Comparison of ENCODE assay signal across 20 cellular contexts in genomic region chr11:69656536-69657455, GRCh38. TPM values are rescaled to one million over a fixed set of nuclear protein-coding genes. Genes with fewer than 3 reads are reported as not detected.
A peak's percentile ranks its signal among the peaks of the same experiment; 100 is the strongest.
DNase-seq lines count a peak whose midpoint lies in the region; ATAC-seq and TF ChIP-seq lines count a peak whose summit lies in the region.
"Had no signal": no experiment of that assay in that cellular context is flagged by ENCODE, and none has a peak within 500 bp of the region (broad histone marks: within the 10 kb centered on the region; RNA-seq: fewer than 3 reads in every experiment).

No MANE protein-coding gene starts in this region.

- peak overlapping the region; percentile 99 for H3K18ac ChIP-seq in neuronal stem cell (ENCODE audit: low read length)

- H2BK120ac ChIP-seq in neuronal stem cell (ENCODE audit: low read depth, low read length) = peak overlapping the region; percentile 100

- H2AFZ ChIP-seq in neuronal stem cell (ENCODE audit: low read length) = peak overlapping the region; percentile 87

- H2BK15ac ChIP-seq in neuronal stem cell (ENCODE audit: low read length) = peak overlapping the region; percentile 98

- no peaks in the 10 kb centered on the region for H3K79me1 ChIP-seq in neuronal stem cell (ENCODE audit: low read depth, low read length)

- no peak overlapping the region for H3K4me2 ChIP-seq in neuronal stem cell (ENCODE audit: insufficient read depth, low read length, poor library complexity, severe bottlenecking)
- H3K4me2 ChIP-seq: BLaER1 had no signal

- CTCF ChIA-PET in activated CD4-positive, alpha-beta T cell treated with anti-CD3 and anti-CD28 coated beads, Interleukin-2, amount 10 ng/mL, durations not matched to agents 7 days and 5 days (lab: Charles Lee) = interaction anchor here (0.6 to 1.0 kb wide), 2 partner anchors 14 to 744 kb away, joined by 3 to 5 read pairs; no protein-coding TSS in a partner anchor

- no peaks in the 10 kb centered on the region for H3K9me3 Mint-ChIP-seq in activated CD4-positive, alpha-beta T cell treated with anti-CD3 and anti-CD28 coated beads, Interleukin-2, amount 10 ng/mL, durations not matched to agents 7 days and 5 days
- H3K9me3 Mint-ChIP-seq: stimulated activated effector memory CD8-positive, alpha-beta T cell treated with anti-CD3 and anti-CD28 coated beads, Interleukin-12 subunit alpha, Interleukin-12 subunit beta, amount 100 ng/mL, for 72 hours had no signal

- H3K36me3 Mint-ChIP-seq in activated CD4-positive, alpha-beta T cell treated with anti-CD3 and anti-CD28 coated beads, Interleukin-2, amount 10 ng/mL, durations not matched to agents 7 days and 5 days (ENCODE audit: low read depth) = no peaks in the 10 kb centered on the region

- peak overlapping the region; percentile 21 for H3K23ac ChIP-seq in neuronal stem cell (ENCODE audit: low read depth, low read length, poor library complexity)

- peak overlapping the region; percentile 100 for H2AK5ac ChIP-seq in neuronal stem cell (ENCODE audit: low read depth, low read length)

- peak overlapping the region; percentile 97 for H4K91ac ChIP-seq in neuronal stem cell (ENCODE audit: low read depth, low read length, poor library complexity)

- H3K9ac ChIP-seq in neuronal stem cell (ENCODE audit: low read depth, low read length, poor library complexity) = no peak overlapping the region
- H3K9ac ChIP-seq: BLaER1 had no signal

- peak overlapping the region; percentile 97 for H2BK5ac ChIP-seq in neuronal stem cell (ENCODE audit: low read length)

- no peak for TF ChIP-seq CTCF in RWPE2 (IDR thresholded peaks at IDR 0.05; ENCODE audit: poor library complexity, severe bottlenecking)
- no peak for TF ChIP-seq CTCF in epithelial cell of esophagus (IDR thresholded peaks at IDR 0.05; ENCODE audit: insufficient read depth, low read depth, low read length, missing control alignments)

- H3K4me1 ChIP-seq in RWPE2 (ENCODE audit: insufficient read depth, poor library complexity, severe bottlenecking) (peaks cover 4% of the 10 kb centered on the region), neuronal stem cell (ENCODE audit: control insufficient read depth in 2 of 2, insufficient read depth in 1 of 2, low read depth in 1 of 2, low read length in 2 of 2) (peaks cover 20 to 30% of the 10 kb centered on the region in 2 donors)
- H3K4me1 ChIP-seq: left lung, psoas muscle had no signal

- ATAC-seq in RWPE2 (ENCODE audit: low read depth) (peak; percentile 7; the same call in 1 of the 3 replicates), GM21825 (IDR thresholded peaks at IDR 0.05; ENCODE audit: unreplicated experiment) (no peak)
- ATAC-seq: activated CD8-positive, alpha-beta T cell treated with anti-CD3 and anti-CD28 coated beads, Interleukin-2, amount 10 ng/mL, durations not matched to agents 7 days and 5 days; left lung; psoas muscle; stimulated activated effector memory CD8-positive, alpha-beta T cell treated with anti-CD3 and anti-CD28 coated beads, Interleukin-12 subunit alpha, Interleukin-12 subunit beta, amount 100 ng/mL, for 72 hours had no signal

- H3K14ac ChIP-seq in neuronal stem cell (ENCODE audit: low read length) = peak overlapping the region; percentile 91

- no peak for DNase-seq in activated CD4-positive, alpha-beta T cell treated with anti-CD3 and anti-CD28 coated beads, Interleukin-2, amount 10 ng/mL, durations not matched to agents 7 days and 5 days
- no peak for DNase-seq in activated CD4-positive, alpha-beta T cell treated with anti-CD3 and anti-CD28 coated beads for 4 hours
- no peak for DNase-seq in RWPE2 (ENCODE audit: low spot score)
- peak; percentile 64 for DNase-seq in epithelial cell of esophagus (ENCODE audit: low read depth)
- DNase-seq in neuronal stem cell (ENCODE audit: low spot score) = no peak
- no peak for DNase-seq in SHP77 treated with DMSO at 0.1 percent for 48 hours (lab: John Stamatoyannopoulos, UW)
- DNase-seq in RPMI8226 = no peak
- DNase-seq: 8988T; activated CD8-positive, alpha-beta T cell treated with anti-CD3 and anti-CD28 coated beads, Interleukin-2, amount 10 ng/mL, durations not matched to agents 7 days and 5 days; foreskin melanocyte; KBM-7; NCI-H1105 treated with DMSO at 0.1 percent for 48 hours; NCI-H2171; transverse colon had no signal

- H3K4me3 Mint-ChIP-seq in activated CD4-positive, alpha-beta T cell treated with anti-CD3 and anti-CD28 coated beads, Interleukin-2, amount 10 ng/mL, durations not matched to agents 7 days and 5 days = no peak overlapping the region
- H3K4me3 Mint-ChIP-seq: activated CD8-positive, alpha-beta T cell treated with anti-CD3 and anti-CD28 coated beads, Interleukin-2, amount 10 ng/mL, durations not matched to agents 7 days and 5 days; stimulated activated effector memory CD8-positive, alpha-beta T cell treated with anti-CD3 and anti-CD28 coated beads, Interleukin-12 subunit alpha, Interleukin-12 subunit beta, amount 100 ng/mL, for 72 hours had no signal

- H3K27ac ChIP-seq in RWPE2 (ENCODE audit: poor library complexity, severe bottlenecking) (no peak overlapping the region), neuronal stem cell (replicated peaks; ENCODE audit: low read length) (peak overlapping the region; percentile 94)
- H3K27ac ChIP-seq: BLaER1, HL-60, left lung, psoas muscle, transverse colon had no signal

- POLR2A ChIA-PET in activated CD4-positive, alpha-beta T cell treated with anti-CD3 and anti-CD28 coated beads, Interleukin-2, amount 10 ng/mL, durations not matched to agents 7 days and 5 days (lab: Charles Lee) = no interaction called here

- H3K4me3 ChIP-seq in RWPE2 (ENCODE audit: severe bottlenecking) (no peak overlapping the region), epithelial cell of esophagus (ENCODE audit: low read length) (no peak overlapping the region), neuronal stem cell (ENCODE audit: low read length in 2 of 2) (no peak overlapping the region)
- H3K4me3 ChIP-seq: BLaER1, left lung, psoas muscle, transverse colon had no signal

- H3K9me3 ChIP-seq in RWPE2 (ENCODE audit: severe bottlenecking) = no peaks in the 10 kb centered on the region
- no peaks in the 10 kb centered on the region for H3K9me3 ChIP-seq in neuronal stem cell (replicated peaks in 1 of 2; ENCODE audit: control insufficient read depth in 2 of 2, insufficient read depth in 1 of 2, low read depth in 1 of 2, low read length in 2 of 2)
- H3K9me3 ChIP-seq: BLaER1, left lung, psoas muscle, transverse colon had no signal

- H3K27me3 Mint-ChIP-seq in activated CD4-positive, alpha-beta T cell treated with anti-CD3 and anti-CD28 coated beads, Interleukin-2, amount 10 ng/mL, durations not matched to agents 7 days and 5 days = no peaks in the 10 kb centered on the region

- WGBS in neuronal stem cell (ENCODE audit: extremely low coverage in 2 of 2, insufficient read length in 2 of 2, insufficient replicate concordance in 1 of 2), 2 donors = no CpG with 5 or more reads among the region's 20 CpGs

- H3K4me1 Mint-ChIP-seq in activated CD4-positive, alpha-beta T cell treated with anti-CD3 and anti-CD28 coated beads, Interleukin-2, amount 10 ng/mL, durations not matched to agents 7 days and 5 days = no peaks in the 10 kb centered on the region
- H3K4me1 Mint-ChIP-seq: stimulated activated effector memory CD8-positive, alpha-beta T cell treated with anti-CD3 and anti-CD28 coated beads, Interleukin-12 subunit alpha, Interleukin-12 subunit beta, amount 100 ng/mL, for 72 hours had no signal

- H3K27me3 ChIP-seq in RWPE2 (ENCODE audit: insufficient read depth, poor library complexity, severe bottlenecking) (no peaks in the 10 kb centered on the region), neuronal stem cell (ENCODE audit: control insufficient read depth in 3 of 3, insufficient read depth in 3 of 3, low read depth in 1 of 3, low read length in 3 of 3) (no peaks in the 10 kb centered on the region)
- H3K27me3 ChIP-seq: BLaER1, left lung, transverse colon had no signal

- H3K36me3 ChIP-seq in RWPE2 (ENCODE audit: low read depth) (peaks cover 25% of the 10 kb centered on the region), neuronal stem cell (replicated peaks in 1 of 2; ENCODE audit: control insufficient read depth in 2 of 2, insufficient read depth in 2 of 2, low read length in 2 of 2) (peaks cover 9 to 15% of the 10 kb centered on the region in 2 donors)
- H3K36me3 ChIP-seq: BLaER1, transverse colon had no signal

- peak overlapping the region; percentile 48 for H2BK12ac ChIP-seq in neuronal stem cell (ENCODE audit: low read length)

- H3K4ac ChIP-seq in neuronal stem cell (ENCODE audit: low read length) = peak overlapping the region; percentile 99

- H3K27ac Mint-ChIP-seq in activated CD4-positive, alpha-beta T cell treated with anti-CD3 and anti-CD28 coated beads, Interleukin-2, amount 10 ng/mL, durations not matched to agents 7 days and 5 days = peak overlapping the region; percentile 19
- H3K27ac Mint-ChIP-seq: activated CD8-positive, alpha-beta T cell treated with anti-CD3 and anti-CD28 coated beads, Interleukin-2, amount 10 ng/mL, durations not matched to agents 7 days and 5 days; stimulated activated effector memory CD8-positive, alpha-beta T cell treated with anti-CD3 and anti-CD28 coated beads, Interleukin-12 subunit alpha, Interleukin-12 subunit beta, amount 100 ng/mL, for 72 hours had no signal

- no peak overlapping the region for H4K8ac ChIP-seq in neuronal stem cell (ENCODE audit: low read depth, low read length)

RNA-seq across cellular contexts. Expression of gene CCND1, which starts 15.8 kb away (rescaled TPM):
- under 1 TPM; 0.21 to 0.42 TPM for total RNA-seq in activated CD4-positive, alpha-beta T cell treated with anti-CD3 and anti-CD28 coated beads, Interleukin-2, amount 10 ng/mL, durations not matched to agents 7 days and 5 days
- polyA plus RNA-seq in neuronal stem cell (2013, experiment 1 of 2) = 56.5 TPM
- 57.8 TPM for polyA plus RNA-seq in neuronal stem cell (2013, experiment 2 of 2)

RNA-seq across cellular contexts. Expression of gene LTO1, which starts 18.4 kb away (rescaled TPM):
- 10 to 100 TPM; 30.7 to 34.0 TPM for total RNA-seq in activated CD4-positive, alpha-beta T cell treated with anti-CD3 and anti-CD28 coated beads, Interleukin-2, amount 10 ng/mL, durations not matched to agents 7 days and 5 days
- 13.6 TPM for polyA plus RNA-seq in neuronal stem cell (2013, experiment 1 of 2)
- polyA plus RNA-seq in neuronal stem cell (2013, experiment 2 of 2) = 13.3 TPM

RNA-seq across cellular contexts. Expression of gene FGF19, which starts 47.0 kb away (rescaled TPM):
- total RNA-seq in activated CD4-positive, alpha-beta T cell treated with anti-CD3 and anti-CD28 coated beads, Interleukin-2, amount 10 ng/mL, durations not matched to agents 7 days and 5 days = not detected
- 0.20 TPM for polyA plus RNA-seq in neuronal stem cell (2013, experiment 1 of 2)
- 0.15 TPM for polyA plus RNA-seq in neuronal stem cell (2013, experiment 2 of 2)
- total RNA-seq: activated CD8-positive, alpha-beta T cell treated with anti-CD3 and anti-CD28 coated beads, Interleukin-2, amount 10 ng/mL, durations not matched to agents 7 days and 5 days; left lung; psoas muscle; transverse colon had no signal
- polyA plus RNA-seq: psoas muscle had no signal
